Comparison of ENCODE assay signal across 13 cellular contexts in the genomic region with DNA sequence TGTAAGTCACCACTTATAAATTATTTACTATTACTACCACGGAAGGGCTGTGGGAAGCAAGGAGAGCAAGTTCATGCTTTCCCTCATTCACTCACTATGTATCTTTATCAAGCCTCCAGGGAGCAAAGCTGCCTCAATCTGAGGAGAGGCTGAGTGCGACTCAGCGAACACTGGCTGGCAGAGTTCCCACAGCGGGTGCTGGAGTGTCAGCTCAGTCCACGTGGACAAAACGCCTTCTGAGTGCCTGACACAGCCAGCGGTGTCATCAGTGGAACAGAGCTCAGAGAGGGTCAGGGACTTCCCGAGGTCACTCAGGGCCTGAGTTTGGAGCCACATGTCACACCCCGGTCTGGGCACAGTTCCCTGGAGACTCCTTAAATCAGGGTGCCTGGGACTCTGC.
DNase-seq lines count a peak whose midpoint lies in the region; ATAC-seq and TF ChIP-seq lines count a peak whose summit lies in the region.
"Had no signal": no experiment of that assay in that cellular context is flagged by ENCODE, and none has a peak within 500 bp of the region (broad histone marks: within the 10 kb centered on the region; RNA-seq: fewer than 3 reads in every experiment).

No MANE protein-coding gene starts in this region.

- no peak overlapping the region for H3K4me3 ChIP-seq in epithelial cell of esophagus (ENCODE audit: low read length)

- no peak for ATAC-seq in GM19035 (IDR thresholded peaks at IDR 0.05; ENCODE audit: unreplicated experiment)
- ATAC-seq: activated CD4-positive, CD25-positive, alpha-beta regulatory T cell treated with anti-CD3 and anti-CD28 coated beads, Interleukin-2, amount 50 U/mL, for 24 hours; Panc1 had no signal

- no peak for TF ChIP-seq CTCF in epithelial cell of esophagus (IDR thresholded peaks at IDR 0.05; ENCODE audit: insufficient read depth, low read depth, low read length, missing control alignments)

- DNase-seq in DMS153 (lab: John Stamatoyannopoulos, UW) (peak; percentile 86), NCI-H1436 (lab: John Stamatoyannopoulos, UW) (peak; percentile 63), epithelial cell of esophagus (ENCODE audit: low read depth) (peak; percentile 39), midbrain (lab: John Stamatoyannopoulos, UW) (peak; percentile 36), cerebellar cortex (ENCODE audit: low spot score) (no peak), SIG-M5 (lab: John Stamatoyannopoulos, UW) (no peak), DMS114 treated with DMSO at 0.1 percent for 48 hours (lab: John Stamatoyannopoulos, UW; ENCODE audit: unreplicated experiment) (no peak)
- DNase-seq: activated naive CD8-positive, alpha-beta T cell treated with anti-CD3 and anti-CD28 coated beads for 36 hours; stimulated activated CD4-positive, alpha-beta T cell treated with anti-CD3 and anti-CD28 coated beads, Interleukin-12 subunit alpha, Interleukin-12 subunit beta, amount 100 ng/mL, for 4 hours; stimulated activated naive CD4-positive, alpha-beta T cell treated with Interleukin-2 at 50 U/mL for 16 hours had no signal

Comparison
In these comparisons a context has a peak if more than half of its experiments do, and no peak if none do; other contexts are left out.
1. DNase-seq: peak in DMS153 (single experiment), NCI-H1436 (single experiment), epithelial cell of esophagus (single experiment) and midbrain (single experiment); none in cerebellar cortex (single experiment), SIG-M5 (single experiment) and DMS114 treated with DMSO at 0.1 percent for 48 hours (single experiment).